1 cellular context compared by ENCODE assay signal in genomic region chr21:45403825-45404725, GRCh38.
A peak's percentile ranks its signal among the peaks of the same experiment; 100 is the strongest.
TF ChIP-seq lines count a peak whose summit lies in the region.

No MANE protein-coding gene starts in this region.

TF ChIP-seq in K562, 482 proteins besides CTCF, POLR2A, EP300 and RAD21 (continued from another document):
- TF ChIP-seq E2F6 (IDR thresholded peaks at IDR 0.05; ENCODE audit: borderline replicate concordance in 1 of 2, extremely low read depth in 1 of 2, insufficient read depth in 1 of 2, insufficient read length in 1 of 2, low read depth in 1 of 2, low read length in 1 of 2, poor library complexity in 1 of 2, severe bottlenecking in 1 of 2) (peak in 1 of 2 experiments; percentile 2), CHD4 (IDR thresholded peaks at IDR 0.05; ENCODE audit: insufficient read depth, insufficient replicate concordance, low read depth, low read length, poor library complexity, severe bottlenecking) (no peak), FOXA3 (CRISPR knock-in tag; conservative IDR thresholded peaks at IDR 0.05 in 1 of 2, IDR thresholded peaks at IDR 0.05 in 1 of 2) (0 out of 4 replicates have a peak, but pooled peaks of 1 of the 2 experiments have one; percentile 12), USF1 (CRISPR knock-in tag; IDR thresholded peaks at IDR 0.05) (peak; percentile 51; the same call in 1 of the 2 replicates), HMGN3 (IDR thresholded peaks at IDR 0.05; ENCODE audit: borderline replicate concordance, extremely low read depth, insufficient read length, low read depth, low read length) (peak; percentile 31), ZBTB7A (IDR thresholded peaks at IDR 0.05; ENCODE audit: borderline replicate concordance, control insufficient read depth, low read depth, low read length) (peak; percentile 13; the same call in 1 of the 2 replicates), ZNF695 (CRISPR knock-in tag; IDR thresholded peaks at IDR 0.05) (no peak)
- TF ChIP-seq, protein P1, sequence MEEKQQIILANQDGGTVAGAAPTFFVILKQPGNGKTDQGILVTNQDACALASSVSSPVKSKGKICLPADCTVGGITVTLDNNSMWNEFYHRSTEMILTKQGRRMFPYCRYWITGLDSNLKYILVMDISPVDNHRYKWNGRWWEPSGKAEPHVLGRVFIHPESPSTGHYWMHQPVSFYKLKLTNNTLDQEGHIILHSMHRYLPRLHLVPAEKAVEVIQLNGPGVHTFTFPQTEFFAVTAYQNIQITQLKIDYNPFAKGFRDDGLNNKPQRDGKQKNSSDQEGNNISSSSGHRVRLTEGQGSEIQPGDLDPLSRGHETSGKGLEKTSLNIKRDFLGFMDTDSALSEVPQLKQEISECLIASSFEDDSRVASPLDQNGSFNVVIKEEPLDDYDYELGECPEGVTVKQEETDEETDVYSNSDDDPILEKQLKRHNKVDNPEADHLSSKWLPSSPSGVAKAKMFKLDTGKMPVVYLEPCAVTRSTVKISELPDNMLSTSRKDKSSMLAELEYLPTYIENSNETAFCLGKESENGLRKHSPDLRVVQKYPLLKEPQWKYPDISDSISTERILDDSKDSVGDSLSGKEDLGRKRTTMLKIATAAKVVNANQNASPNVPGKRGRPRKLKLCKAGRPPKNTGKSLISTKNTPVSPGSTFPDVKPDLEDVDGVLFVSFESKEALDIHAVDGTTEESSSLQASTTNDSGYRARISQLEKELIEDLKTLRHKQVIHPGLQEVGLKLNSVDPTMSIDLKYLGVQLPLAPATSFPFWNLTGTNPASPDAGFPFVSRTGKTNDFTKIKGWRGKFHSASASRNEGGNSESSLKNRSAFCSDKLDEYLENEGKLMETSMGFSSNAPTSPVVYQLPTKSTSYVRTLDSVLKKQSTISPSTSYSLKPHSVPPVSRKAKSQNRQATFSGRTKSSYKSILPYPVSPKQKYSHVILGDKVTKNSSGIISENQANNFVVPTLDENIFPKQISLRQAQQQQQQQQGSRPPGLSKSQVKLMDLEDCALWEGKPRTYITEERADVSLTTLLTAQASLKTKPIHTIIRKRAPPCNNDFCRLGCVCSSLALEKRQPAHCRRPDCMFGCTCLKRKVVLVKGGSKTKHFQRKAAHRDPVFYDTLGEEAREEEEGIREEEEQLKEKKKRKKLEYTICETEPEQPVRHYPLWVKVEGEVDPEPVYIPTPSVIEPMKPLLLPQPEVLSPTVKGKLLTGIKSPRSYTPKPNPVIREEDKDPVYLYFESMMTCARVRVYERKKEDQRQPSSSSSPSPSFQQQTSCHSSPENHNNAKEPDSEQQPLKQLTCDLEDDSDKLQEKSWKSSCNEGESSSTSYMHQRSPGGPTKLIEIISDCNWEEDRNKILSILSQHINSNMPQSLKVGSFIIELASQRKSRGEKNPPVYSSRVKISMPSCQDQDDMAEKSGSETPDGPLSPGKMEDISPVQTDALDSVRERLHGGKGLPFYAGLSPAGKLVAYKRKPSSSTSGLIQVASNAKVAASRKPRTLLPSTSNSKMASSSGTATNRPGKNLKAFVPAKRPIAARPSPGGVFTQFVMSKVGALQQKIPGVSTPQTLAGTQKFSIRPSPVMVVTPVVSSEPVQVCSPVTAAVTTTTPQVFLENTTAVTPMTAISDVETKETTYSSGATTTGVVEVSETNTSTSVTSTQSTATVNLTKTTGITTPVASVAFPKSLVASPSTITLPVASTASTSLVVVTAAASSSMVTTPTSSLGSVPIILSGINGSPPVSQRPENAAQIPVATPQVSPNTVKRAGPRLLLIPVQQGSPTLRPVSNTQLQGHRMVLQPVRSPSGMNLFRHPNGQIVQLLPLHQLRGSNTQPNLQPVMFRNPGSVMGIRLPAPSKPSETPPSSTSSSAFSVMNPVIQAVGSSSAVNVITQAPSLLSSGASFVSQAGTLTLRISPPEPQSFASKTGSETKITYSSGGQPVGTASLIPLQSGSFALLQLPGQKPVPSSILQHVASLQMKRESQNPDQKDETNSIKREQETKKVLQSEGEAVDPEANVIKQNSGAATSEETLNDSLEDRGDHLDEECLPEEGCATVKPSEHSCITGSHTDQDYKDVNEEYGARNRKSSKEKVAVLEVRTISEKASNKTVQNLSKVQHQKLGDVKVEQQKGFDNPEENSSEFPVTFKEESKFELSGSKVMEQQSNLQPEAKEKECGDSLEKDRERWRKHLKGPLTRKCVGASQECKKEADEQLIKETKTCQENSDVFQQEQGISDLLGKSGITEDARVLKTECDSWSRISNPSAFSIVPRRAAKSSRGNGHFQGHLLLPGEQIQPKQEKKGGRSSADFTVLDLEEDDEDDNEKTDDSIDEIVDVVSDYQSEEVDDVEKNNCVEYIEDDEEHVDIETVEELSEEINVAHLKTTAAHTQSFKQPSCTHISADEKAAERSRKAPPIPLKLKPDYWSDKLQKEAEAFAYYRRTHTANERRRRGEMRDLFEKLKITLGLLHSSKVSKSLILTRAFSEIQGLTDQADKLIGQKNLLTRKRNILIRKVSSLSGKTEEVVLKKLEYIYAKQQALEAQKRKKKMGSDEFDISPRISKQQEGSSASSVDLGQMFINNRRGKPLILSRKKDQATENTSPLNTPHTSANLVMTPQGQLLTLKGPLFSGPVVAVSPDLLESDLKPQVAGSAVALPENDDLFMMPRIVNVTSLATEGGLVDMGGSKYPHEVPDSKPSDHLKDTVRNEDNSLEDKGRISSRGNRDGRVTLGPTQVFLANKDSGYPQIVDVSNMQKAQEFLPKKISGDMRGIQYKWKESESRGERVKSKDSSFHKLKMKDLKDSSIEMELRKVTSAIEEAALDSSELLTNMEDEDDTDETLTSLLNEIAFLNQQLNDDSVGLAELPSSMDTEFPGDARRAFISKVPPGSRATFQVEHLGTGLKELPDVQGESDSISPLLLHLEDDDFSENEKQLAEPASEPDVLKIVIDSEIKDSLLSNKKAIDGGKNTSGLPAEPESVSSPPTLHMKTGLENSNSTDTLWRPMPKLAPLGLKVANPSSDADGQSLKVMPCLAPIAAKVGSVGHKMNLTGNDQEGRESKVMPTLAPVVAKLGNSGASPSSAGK (IDR thresholded peaks at IDR 0.05), result peak; percentile 37
